In genomic region chr10:34727595-34728033, GRCh38 we compare ENCODE assay signal across 17 cellular contexts.
A peak's percentile ranks its signal among the peaks of the same experiment; 100 is the strongest.
DNase-seq lines count a peak whose midpoint lies in the region; ATAC-seq, FAIRE-seq and TF ChIP-seq lines count a peak whose summit lies in the region.
"Had no signal": no experiment of that assay in that cellular context is flagged by ENCODE, and none has a peak within 500 bp of the region (broad histone marks: within the 10 kb centered on the region; RNA-seq: fewer than 3 reads in every experiment).

No MANE protein-coding gene starts in this region.

- H4K91ac ChIP-seq in IMR-90 (ENCODE audit: insufficient read depth, low read depth, low read length) (no peak overlapping the region), H1 (replicated peaks; ENCODE audit: insufficient read length, low read length) (no peak overlapping the region)

- in situ Hi-C loops in IMR-90 (cut with MboI; ENCODE audit: low sequenced_read_pairs), result no loop called here

- H2AFZ ChIP-seq in IMR-90 (replicated peaks; ENCODE audit: low read length, poor library complexity) (no peak overlapping the region), H1 (ENCODE audit: low read length) (no peak overlapping the region)
- H2AFZ ChIP-seq: PC-9 had no signal

- no peak for FAIRE-seq in H1 (lab: Jason Lieb, UNC)
- FAIRE-seq: kidney, TTC549 had no signal

- H3K18ac ChIP-seq in IMR-90 (ENCODE audit: low read depth, low read length) (no peak overlapping the region), H1 (ENCODE audit: extremely low read depth, low read length) (no peak overlapping the region)

- no peak overlapping the region for H2AK5ac ChIP-seq in IMR-90 (ENCODE audit: low read depth, low read length)
- no peak overlapping the region for H2AK5ac ChIP-seq in H1 (ENCODE audit: low read depth, low read length)

- peak overlapping the region; percentile 9; the same call in 1 of the 2 replicates for H2BK20ac ChIP-seq in IMR-90 (ENCODE audit: low read depth, low read length)
- no peak overlapping the region for H2BK20ac ChIP-seq in H1 (ENCODE audit: low read length)

- no peak overlapping the region for H3K4me2 ChIP-seq in IMR-90 (ENCODE audit: low read depth, low read length)
- H3K4me2 ChIP-seq in H1 (ENCODE audit: insufficient read depth in 1 of 2, low read depth in 2 of 2, low read length in 2 of 2), result no peak overlapping the region
- H3K4me2 ChIP-seq: PC-9 had no signal

- H3K14ac ChIP-seq in IMR-90 (replicated peaks; ENCODE audit: low read depth, low read length) (0 out of 2 replicates have a peak overlapping the region, but pooled peaks have one; percentile 35), H1 (ENCODE audit: insufficient read length) (no peak overlapping the region)

- H3K4me3 ChIP-seq in IMR-90 (ENCODE audit: insufficient read depth, low read depth, low read length), result no peak overlapping the region
- no peak overlapping the region for H3K4me3 ChIP-seq in H1 (ENCODE audit: extremely low read depth in 1 of 4, insufficient read depth in 2 of 4, low read depth in 3 of 4, low read length in 4 of 4)
- H3K4me3 ChIP-seq: adrenal gland, PC-9 had no signal

- H3K56ac ChIP-seq in IMR-90 (ENCODE audit: extremely low read depth, insufficient read depth, low read length) (no peak overlapping the region), H1 (replicated peaks; ENCODE audit: insufficient read length, low read depth, low read length) (no peak overlapping the region)

- no peak for TF ChIP-seq CTCF in IMR-90 (conservative IDR thresholded peaks at IDR 0.05; ENCODE audit: low read depth, low read length)
- TF ChIP-seq CTCF in H1 (IDR thresholded peaks at IDR 0.05; ENCODE audit: control extremely low read depth in 1 of 3, insufficient read depth in 1 of 3, low read depth in 1 of 3, low read length in 3 of 3), result no peak
- no peak for TF ChIP-seq CTCF in progenitor cell of endocrine pancreas (IDR thresholded peaks at IDR 0.05; ENCODE audit: unreplicated experiment)

- H3K27ac ChIP-seq in IMR-90 (ENCODE audit: insufficient read depth, low read length), result no peak overlapping the region
- H3K27ac ChIP-seq in H1 (ENCODE audit: low read depth, low read length), result no peak overlapping the region
- H3K27ac ChIP-seq: adrenal gland, PC-9 had no signal

- ATAC-seq in IMR-90 (ENCODE audit: low read depth) (no peak), GM18870 (IDR thresholded peaks at IDR 0.05; ENCODE audit: unreplicated experiment) (no peak)
- ATAC-seq in activated naive CD8-positive, alpha-beta T cell treated with anti-CD3 and anti-CD28 coated beads, Interleukin-2, amount 50 U/mL, for 24 hours, result no peak
- ATAC-seq: activated CD8-positive, alpha-beta T cell treated with anti-CD3 and anti-CD28 coated beads, Interleukin-2, amount 10 ng/mL, durations not matched to agents 7 days and 5 days; activated T-helper 17 cell treated with anti-CD3 and anti-CD28 coated beads, Interleukin-2, amount 50 U/mL, for 72 hours had no signal

- H4K8ac ChIP-seq in IMR-90 (ENCODE audit: low read depth in 2 of 2, low read length in 2 of 2) (no peak overlapping the region), H1 (ENCODE audit: extremely low read depth, insufficient read depth, low read length) (no peak overlapping the region)

- 82% methylated on average over 2 of the region's 9 CpGs; no CpG with 5 or more reads in 1 of the 2 experiments for WGBS in IMR-90 (ENCODE audit: extremely low coverage in 2 of 2, insufficient read length in 1 of 2), 2 experiments
- WGBS in H1 (ENCODE audit: extremely low coverage in 1 of 2, insufficient coverage in 1 of 2, insufficient read length in 1 of 2, insufficient replicate concordance in 2 of 2, low coverage in 1 of 2, low lambda C conversion rate in 2 of 2, missing lambda C conversion rate in 1 of 2), 2 experiments, result 85% methylated on average over 9 of the region's 9 CpGs; no CpG with 5 or more reads in 1 of the 2 experiments

- intact Hi-C loops in IMR-90 (cut with micrococcal nuclease), result loop anchor here (10.0 kb wide), 1 partner anchor 227 kb away; no protein-coding TSS in a partner anchor

- no peak for TF ChIP-seq EP300 in H1 (IDR thresholded peaks at IDR 0.05; ENCODE audit: borderline replicate concordance in 1 of 2, low read depth in 2 of 2, low read length in 2 of 2)

- H4K5ac ChIP-seq in IMR-90 (ENCODE audit: low read depth, low read length), result no peak overlapping the region
- H4K5ac ChIP-seq in H1 (ENCODE audit: insufficient read length, low read depth, low read length), result no peak overlapping the region

- no peak overlapping the region for H2BK5ac ChIP-seq in IMR-90 (ENCODE audit: low read depth, low read length, poor library complexity, severe bottlenecking)
- H2BK5ac ChIP-seq in H1 (ENCODE audit: low read depth, low read length), result no peak overlapping the region; the same call in 1 of the 2 replicates

- H3K23me2 ChIP-seq in H1 (ENCODE audit: low read depth, low read length), result peaks cover 3% of the 10 kb centered on the region; the same call in 1 of the 2 replicates

- H3K9me3 Mint-ChIP-seq in progenitor cell of endocrine pancreas (ENCODE audit: low read depth), result no peaks in the 10 kb centered on the region
- no peaks in the 10 kb centered on the region for H3K9me3 Mint-ChIP-seq in activated naive CD8-positive, alpha-beta T cell treated with anti-CD3 and anti-CD28 coated beads, Interleukin-2, amount 50 U/mL, for 24 hours
- H3K9me3 Mint-ChIP-seq: activated T-helper 17 cell treated with anti-CD3 and anti-CD28 coated beads, Interleukin-2, amount 50 U/mL, for 72 hours had no signal

- H2AK9ac ChIP-seq in IMR-90 (replicated peaks; ENCODE audit: low read depth, low read length, poor library complexity), result no peak overlapping the region

- TF ChIP-seq RAD21 in IMR-90 (IDR thresholded peaks at IDR 0.05; ENCODE audit: low read length), result no peak
- no peak for TF ChIP-seq RAD21 in H1 (IDR thresholded peaks at IDR 0.05 in 1 of 2, conservative IDR thresholded peaks at IDR 0.05 in 1 of 2; ENCODE audit: low read depth in 2 of 2, low read length in 2 of 2)

- H3K4me1 ChIP-seq in IMR-90 (ENCODE audit: control insufficient read depth, insufficient read depth, low read length), result peaks cover 6% of the 10 kb centered on the region
- no peaks in the 10 kb centered on the region for H3K4me1 ChIP-seq in H1 (replicated peaks in 1 of 4; ENCODE audit: control insufficient read depth in 3 of 4, insufficient read depth in 4 of 4, low read length in 3 of 4)

- H3K27me3 ChIP-seq in IMR-90 (ENCODE audit: control insufficient read depth, insufficient read depth, low read length) (no peaks in the 10 kb centered on the region), H1 (replicated peaks in 1 of 4; ENCODE audit: control insufficient read depth in 3 of 4, extremely low read depth in 1 of 4, insufficient read depth in 3 of 4, low read length in 3 of 4) (no peaks in the 10 kb centered on the region)
- H3K27me3 ChIP-seq: adrenal gland, BE2C had no signal

- CTCF ChIA-PET in IMR-90 (lab: Yijun Ruan, JAX), result no interaction called here
- CTCF ChIA-PET in H1 (lab: Charles Lee; ENCODE audit: partially characterized antibody), result interaction anchor here (0.9 to 1.7 kb wide), 3 partner anchors 9 to 46 kb away, joined by 3 to 4 read pairs (median 3); no protein-coding TSS in a partner anchor

- H4K20me1 ChIP-seq in IMR-90 (ENCODE audit: insufficient read depth, low read length) (peaks cover 26% of the 10 kb centered on the region), H1 (replicated peaks in 1 of 2; ENCODE audit: control insufficient read depth in 1 of 2, insufficient read depth in 2 of 2, low read length in 2 of 2) (peaks cover 0 to 10% of the 10 kb centered on the region in 2 experiments)

- H3K4me1 Mint-ChIP-seq in progenitor cell of endocrine pancreas (ENCODE audit: low read depth), result peaks cover 55% of the 10 kb centered on the region
- no peaks in the 10 kb centered on the region for H3K4me1 Mint-ChIP-seq in activated naive CD8-positive, alpha-beta T cell treated with anti-CD3 and anti-CD28 coated beads, Interleukin-2, amount 50 U/mL, for 24 hours
- H3K4me1 Mint-ChIP-seq: activated T-helper 17 cell treated with anti-CD3 and anti-CD28 coated beads, Interleukin-2, amount 50 U/mL, for 72 hours had no signal

- BruUV-seq in IMR-90 (replicated peaks; lab: Mats Ljungman, UMichigan), result no TSS peak

- H3K79me1 ChIP-seq in IMR-90 (ENCODE audit: low read depth in 1 of 2, low read length in 2 of 2) (peaks cover 15 to 52% of the 10 kb centered on the region in 2 experiments; a peak in 3 of 4 replicates), H1 (ENCODE audit: low read depth, low read length) (peaks cover 13% of the 10 kb centered on the region)

- POLR2A ChIA-PET in IMR-90 (lab: Charles Lee; ENCODE audit: unreplicated experiment), result no interaction called here
- POLR2A ChIA-PET in H1 (lab: Charles Lee; ENCODE audit: partially characterized antibody), result no interaction called here

- H2BK15ac ChIP-seq in IMR-90 (ENCODE audit: low read depth, low read length) (no peak overlapping the region), H1 (ENCODE audit: low read length) (no peak overlapping the region)

- no peaks in the 10 kb centered on the region for H3K9me3 ChIP-seq in IMR-90 (ENCODE audit: control insufficient read depth, insufficient read depth, low read length)
- no peaks in the 10 kb centered on the region for H3K9me3 ChIP-seq in H1 (ENCODE audit: insufficient read depth in 2 of 2, low read depth in 1 of 2, low read length in 1 of 2)
- H3K9me3 ChIP-seq: adrenal gland, BE2C had no signal

- H3K27me3 Mint-ChIP-seq in progenitor cell of endocrine pancreas, result no peaks in the 10 kb centered on the region
- no peaks in the 10 kb centered on the region for H3K27me3 Mint-ChIP-seq in activated naive CD8-positive, alpha-beta T cell treated with anti-CD3 and anti-CD28 coated beads, Interleukin-2, amount 50 U/mL, for 24 hours

- dilution Hi-C loops in IMR-90 (cut with HindIII; ENCODE audit: low sequenced_read_pairs, unreplicated experiment), result no loop called here

- no peak overlapping the region for H2BK12ac ChIP-seq in H1 (ENCODE audit: low read depth, low read length)

- H3K79me2 ChIP-seq in H1 (ENCODE audit: control insufficient read depth in 1 of 2, insufficient read depth in 2 of 2, low read length in 2 of 2), result peaks cover 9 to 94% of the 10 kb centered on the region in 2 experiments; a peak in 3 of 4 replicates

- no peaks in the 10 kb centered on the region for H3K36me3 Mint-ChIP-seq in progenitor cell of endocrine pancreas (ENCODE audit: insufficient read depth)
- H3K36me3 Mint-ChIP-seq in activated naive CD8-positive, alpha-beta T cell treated with anti-CD3 and anti-CD28 coated beads, Interleukin-2, amount 50 U/mL, for 24 hours (ENCODE audit: low read depth), result no peaks in the 10 kb centered on the region

- H3K4me3 Mint-ChIP-seq in progenitor cell of endocrine pancreas (ENCODE audit: low read depth), result no peak overlapping the region
- H3K4me3 Mint-ChIP-seq in activated naive CD8-positive, alpha-beta T cell treated with anti-CD3 and anti-CD28 coated beads, Interleukin-2, amount 50 U/mL, for 24 hours, result no peak overlapping the region
- H3K4me3 Mint-ChIP-seq: activated CD8-positive, alpha-beta T cell treated with anti-CD3 and anti-CD28 coated beads, Interleukin-2, amount 10 ng/mL, durations not matched to agents 7 days and 5 days; activated T-helper 17 cell treated with anti-CD3 and anti-CD28 coated beads, Interleukin-2, amount 50 U/mL, for 72 hours had no signal

- H3K23ac ChIP-seq in IMR-90 (ENCODE audit: low read depth, low read length), result no peak overlapping the region
- no peak overlapping the region for H3K23ac ChIP-seq in H1 (ENCODE audit: insufficient read length)

- H2BK120ac ChIP-seq in IMR-90 (ENCODE audit: low read depth, low read length) (no peak overlapping the region), H1 (replicated peaks; ENCODE audit: low read depth, low read length) (no peak overlapping the region)

- peaks cover 4% of the 10 kb centered on the region for H3K9me1 ChIP-seq in IMR-90 (ENCODE audit: insufficient read depth, low read length)

- peak overlapping the region; percentile 4 for H3K27ac Mint-ChIP-seq in progenitor cell of endocrine pancreas
- no peak overlapping the region for H3K27ac Mint-ChIP-seq in activated naive CD8-positive, alpha-beta T cell treated with anti-CD3 and anti-CD28 coated beads, Interleukin-2, amount 50 U/mL, for 24 hours
- H3K27ac Mint-ChIP-seq: activated CD8-positive, alpha-beta T cell treated with anti-CD3 and anti-CD28 coated beads, Interleukin-2, amount 10 ng/mL, durations not matched to agents 7 days and 5 days; activated T-helper 17 cell treated with anti-CD3 and anti-CD28 coated beads, Interleukin-2, amount 50 U/mL, for 72 hours had no signal

- no peak overlapping the region for H3K4ac ChIP-seq in IMR-90 (ENCODE audit: low read depth, low read length)
- no peak overlapping the region for H3K4ac ChIP-seq in H1 (replicated peaks; ENCODE audit: insufficient read length, low read depth, low read length)

- DNase-seq in IMR-90, result no peak
- no peak for DNase-seq in H1 (ENCODE audit: low read depth in 1 of 2, low spot score in 2 of 2)
- peak; percentile 55 for DNase-seq in kidney tubule cell (ENCODE audit: low spot score)
- no peak for DNase-seq in progenitor cell of endocrine pancreas (ENCODE audit: low spot score, unreplicated experiment)
- DNase-seq in activated naive CD8-positive, alpha-beta T cell treated with anti-CD3 and anti-CD28 coated beads, Interleukin-2, amount 50 U/mL, for 24 hours, result no peak
- DNase-seq in NCI-H1694 (lab: John Stamatoyannopoulos, UW), result no peak
- no peak for DNase-seq in dermis blood vessel endothelial cell
- DNase-seq: activated CD8-positive, alpha-beta T cell treated with anti-CD3 and anti-CD28 coated beads, Interleukin-2, amount 10 ng/mL, durations not matched to agents 7 days and 5 days; adrenal gland; BE2C; kidney; NCI-H1105; NCI-H526; PC-9 had no signal

- H3K9ac ChIP-seq in IMR-90 (ENCODE audit: low read depth, low read length), result no peak overlapping the region
- H3K9ac ChIP-seq in H1 (replicated peaks in 1 of 4; ENCODE audit: extremely low read depth in 1 of 4, low read depth in 3 of 4, low read length in 3 of 4), result no peak overlapping the region

- H3K36me3 ChIP-seq in IMR-90 (ENCODE audit: control insufficient read depth, insufficient read depth, low read length) (no peaks in the 10 kb centered on the region), H1 (ENCODE audit: control insufficient read depth in 2 of 4, insufficient read depth in 4 of 4, low read length in 3 of 4) (no peaks in the 10 kb centered on the region)
- H3K36me3 ChIP-seq: adrenal gland, BE2C had no signal

- no peak for TF ChIP-seq POLR2A in IMR-90 (IDR thresholded peaks at IDR 0.05; ENCODE audit: low read depth, low read length)
- no peak for TF ChIP-seq POLR2A in H1 (IDR thresholded peaks at IDR 0.05; ENCODE audit: control extremely low read depth in 1 of 2, low read depth in 2 of 2, low read length in 2 of 2)
